ENCODE assay signal across 9 cellular contexts in the genomic region with DNA sequence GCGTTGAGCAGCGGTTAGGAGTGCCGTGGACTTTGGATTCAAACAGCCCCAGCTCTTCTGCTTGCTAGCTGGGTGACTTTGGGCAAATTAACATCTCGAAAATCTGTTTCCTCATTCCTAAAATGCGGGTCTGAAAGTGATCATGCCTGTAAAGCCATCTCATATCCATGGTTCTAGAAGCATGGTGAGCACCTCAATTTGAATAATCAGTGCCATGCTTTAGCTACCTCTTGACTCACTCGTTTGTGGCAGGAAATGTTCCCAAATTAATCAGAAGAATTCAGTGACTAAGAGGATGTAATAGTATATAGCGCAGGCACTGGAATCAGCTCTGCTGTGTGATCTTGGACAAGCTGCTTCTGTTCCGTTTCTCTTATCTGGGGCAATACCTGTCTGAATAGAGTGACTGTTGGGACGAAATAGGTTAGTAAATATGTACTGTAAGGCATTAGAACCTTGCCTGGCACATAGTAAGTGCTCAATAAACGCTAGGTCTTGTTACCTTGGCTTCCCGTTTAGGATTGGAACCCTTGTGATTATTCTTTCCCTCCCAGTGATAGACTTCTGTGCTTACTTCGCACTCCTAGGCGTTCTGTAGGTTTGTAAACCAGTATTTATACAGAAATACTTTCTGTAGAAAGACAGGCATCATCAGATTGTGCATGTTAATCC. TPM values are rescaled to one million over a fixed set of nuclear protein-coding genes. Genes with fewer than 3 reads are reported as not detected.
DNase-seq lines count a peak whose midpoint lies in the region; ATAC-seq and TF ChIP-seq lines count a peak whose summit lies in the region.
"Had no signal": no experiment of that assay in that cellular context is flagged by ENCODE, and none has a peak within 500 bp of the region (broad histone marks: within the 10 kb centered on the region; RNA-seq: fewer than 3 reads in every experiment).

No MANE protein-coding gene starts in this region.

- H3K36me3 ChIP-seq in BJ (ENCODE audit: control insufficient read depth, insufficient read depth, low read length) (no peaks in the 10 kb centered on the region), adipocyte (ENCODE audit: control insufficient read depth, insufficient read depth, low read length, severe bottlenecking) (no peaks in the 10 kb centered on the region)

- no peaks in the 10 kb centered on the region for H3K9me3 Mint-ChIP-seq in stimulated activated memory B cell treated with anti-CD40 and anti-IgM and Interleukin-4, amounts not matched to agents 10 μg/mL and 1 μg/mL and 100 μg/mL, for 72 hours

- H3K27me3 ChIP-seq in BJ (ENCODE audit: control insufficient read depth, insufficient read depth, low read length) (no peaks in the 10 kb centered on the region), adipocyte (replicated peaks; ENCODE audit: control insufficient read depth, insufficient read depth, low read length) (no peaks in the 10 kb centered on the region)

- peak; percentile 49 for DNase-seq in BJ (ENCODE audit: low read depth)
- peak; percentile 91 for DNase-seq in HT1080 (ENCODE audit: low read depth)
- DNase-seq in adipocyte (ENCODE audit: low read depth): peak; percentile 78
- no peak for DNase-seq in NCI-H524 treated with DMSO at 0.1 percent for 48 hours (lab: John Stamatoyannopoulos, UW)
- no peak for DNase-seq in HEK293T (ENCODE audit: extremely low spot score)

- H3K9ac ChIP-seq in adipocyte (ENCODE audit: low read length): peak overlapping the region; percentile 85

- ATAC-seq in stimulated activated memory B cell treated with anti-CD40 and anti-IgM and Interleukin-4, amounts not matched to agents 10 μg/mL and 1 μg/mL and 100 μg/mL, for 72 hours: peak; percentile 2
- no peak for ATAC-seq in GM21619 (IDR thresholded peaks at IDR 0.05; ENCODE audit: unreplicated experiment)

- H3K4me1 ChIP-seq in adipocyte (ENCODE audit: control insufficient read depth, insufficient read depth, low read length): peaks cover 16% of the 10 kb centered on the region

- H3K4me1 Mint-ChIP-seq in stimulated activated memory B cell treated with anti-CD40 and anti-IgM and Interleukin-4, amounts not matched to agents 10 μg/mL and 1 μg/mL and 100 μg/mL, for 72 hours: peaks cover 24% of the 10 kb centered on the region

- H3K36me3 Mint-ChIP-seq in stimulated activated memory B cell treated with anti-CD40 and anti-IgM and Interleukin-4, amounts not matched to agents 10 μg/mL and 1 μg/mL and 100 μg/mL, for 72 hours: no peaks in the 10 kb centered on the region

- peak overlapping the region; percentile 79 for H3K27ac Mint-ChIP-seq in stimulated activated memory B cell treated with anti-CD40 and anti-IgM and Interleukin-4, amounts not matched to agents 10 μg/mL and 1 μg/mL and 100 μg/mL, for 72 hours

- H3K9me3 ChIP-seq in adipocyte (ENCODE audit: control insufficient read depth, low read length) (no peaks in the 10 kb centered on the region), iPS-18c (ENCODE audit: control insufficient read depth, insufficient read depth, low read length) (no peaks in the 10 kb centered on the region)

- no peak for TF ChIP-seq CTCF in BJ (IDR thresholded peaks at IDR 0.05; ENCODE audit: insufficient read depth, low read depth, low read length)

- no peaks in the 10 kb centered on the region for H3K27me3 Mint-ChIP-seq in stimulated activated memory B cell treated with anti-CD40 and anti-IgM and Interleukin-4, amounts not matched to agents 10 μg/mL and 1 μg/mL and 100 μg/mL, for 72 hours

- H3K4me3 ChIP-seq in BJ (ENCODE audit: low read depth, low read length) (peak overlapping the region; percentile 46), adipocyte (ENCODE audit: low read length) (peak overlapping the region; percentile 90), iPS-18c (ENCODE audit: insufficient read depth, low read depth, low read length) (peak overlapping the region; percentile 69)

- POLR2A ChIA-PET in BJ (lab: Charles Lee): interaction anchor here (0.6 kb wide), 1 partner anchor 50 kb away, joined by 5 read pairs; no protein-coding TSS in a partner anchor
- POLR2A ChIA-PET in HEK293T (lab: Yijun Ruan, JAX): interaction anchor here (1.5 kb wide), 1 partner anchor 32 kb away, joined by 3 read pairs; a partner anchor contains a TSS

- H3K4me3 Mint-ChIP-seq in stimulated activated memory B cell treated with anti-CD40 and anti-IgM and Interleukin-4, amounts not matched to agents 10 μg/mL and 1 μg/mL and 100 μg/mL, for 72 hours: peak overlapping the region; percentile 90

- CTCF ChIA-PET in BJ (lab: Yijun Ruan, JAX): interaction anchor here (0.5 to 2.6 kb wide), 5 partner anchors 11 to 499 kb away, joined by 3 to 35 read pairs (median 3); no protein-coding TSS in a partner anchor
- CTCF ChIA-PET in HEK293T (lab: Yijun Ruan, JAX): no interaction called here

TF ChIP-seq in HEK293T, 16 proteins besides CTCF, POLR2A, EP300 and RAD21:
- TF ChIP-seq ELF4 (IDR thresholded peaks at IDR 0.05): no peak
- no peak for TF ChIP-seq LEF1 (IDR thresholded peaks at IDR 0.05; ENCODE audit: borderline replicate concordance)
- TF ChIP-seq SP1 (IDR thresholded peaks at IDR 0.05): no peak
- no peak for TF ChIP-seq HDGF (IDR thresholded peaks at IDR 0.05; ENCODE audit: borderline replicate concordance)
- no peak for TF ChIP-seq ZNF384 (IDR thresholded peaks at IDR 0.05)
- no peak for TF ChIP-seq L3MBTL2 (conservative IDR thresholded peaks at IDR 0.05)
- TF ChIP-seq FOXK2 (IDR thresholded peaks at IDR 0.05): no peak
- TF ChIP-seq SUZ12 (IDR thresholded peaks at IDR 0.05): no peak
- TF ChIP-seq ARNT (IDR thresholded peaks at IDR 0.05): no peak
- TF ChIP-seq FOXA1 (IDR thresholded peaks at IDR 0.05): no peak
- no peak for TF ChIP-seq FOXM1 (IDR thresholded peaks at IDR 0.05; ENCODE audit: borderline replicate concordance)
- no peak for TF ChIP-seq CTBP1 (IDR thresholded peaks at IDR 0.05; ENCODE audit: borderline replicate concordance)
- no peak for TF ChIP-seq TARDBP (IDR thresholded peaks at IDR 0.05)
- TF ChIP-seq NFRKB (IDR thresholded peaks at IDR 0.05): no peak
- TF ChIP-seq, protein P1, sequence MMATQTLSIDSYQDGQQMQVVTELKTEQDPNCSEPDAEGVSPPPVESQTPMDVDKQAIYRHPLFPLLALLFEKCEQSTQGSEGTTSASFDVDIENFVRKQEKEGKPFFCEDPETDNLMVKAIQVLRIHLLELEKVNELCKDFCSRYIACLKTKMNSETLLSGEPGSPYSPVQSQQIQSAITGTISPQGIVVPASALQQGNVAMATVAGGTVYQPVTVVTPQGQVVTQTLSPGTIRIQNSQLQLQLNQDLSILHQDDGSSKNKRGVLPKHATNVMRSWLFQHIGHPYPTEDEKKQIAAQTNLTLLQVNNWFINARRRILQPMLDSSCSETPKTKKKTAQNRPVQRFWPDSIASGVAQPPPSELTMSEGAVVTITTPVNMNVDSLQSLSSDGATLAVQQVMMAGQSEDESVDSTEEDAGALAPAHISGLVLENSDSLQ (IDR thresholded peaks at IDR 0.05): no peak
- TF ChIP-seq BHLHE40 (IDR thresholded peaks at IDR 0.05; ENCODE audit: borderline replicate concordance): no peak

RNA-seq across cellular contexts. Expression of a gene that starts 0.8 kb away (rescaled TPM):
- 54.7 and 57.6 TPM in 2 replicates for polyA plus RNA-seq in BJ (2011; rRNA removed)
- polyA minus RNA-seq in BJ (2011; rRNA and poly(A)+ RNA removed): 28.0 and 30.1 TPM in 2 replicates
- 30.7 and 51.2 TPM in 2 replicates for total RNA-seq in HT1080 (2014; rRNA removed; shearing (Covaris generic))
- polyA plus RNA-seq in HT1080 (2015; cell fraction: cytosol; rRNA removed): 53.7 and 54.5 TPM in 2 replicates
- 19.0 and 20.6 TPM in 2 replicates for polyA plus RNA-seq in HT1080 (2015; cell fraction: nucleus; rRNA removed)

RNA-seq across cellular contexts. Expression of a gene that starts 32.4 kb away (rescaled TPM):
- polyA plus RNA-seq in BJ (2011; rRNA removed): 288 and 433 TPM in 2 replicates
- polyA minus RNA-seq in BJ (2011; rRNA and poly(A)+ RNA removed): 150 and 244 TPM in 2 replicates
- total RNA-seq in HT1080 (2014; rRNA removed; shearing (Covaris generic)): 114 and 197 TPM in 2 replicates
- 189 and 203 TPM in 2 replicates for polyA plus RNA-seq in HT1080 (2015; cell fraction: cytosol; rRNA removed)
- 140 and 160 TPM in 2 replicates for polyA plus RNA-seq in HT1080 (2015; cell fraction: nucleus; rRNA removed)

RNA-seq across cellular contexts. Expression of a gene that starts 53.0 kb away (rescaled TPM):
- not detected in 2 replicates for polyA plus RNA-seq in BJ (2011; rRNA removed)
- polyA minus RNA-seq in BJ (2011; rRNA and poly(A)+ RNA removed): not detected in 2 replicates
- total RNA-seq in HT1080 (2014; rRNA removed; shearing (Covaris generic)): 0.06 TPM in 1 of 2 replicates, not detected in the other
- polyA plus RNA-seq in HT1080 (2015; cell fraction: cytosol; rRNA removed): not detected in 2 replicates
- polyA plus RNA-seq in HT1080 (2015; cell fraction: nucleus; rRNA removed): not detected in 2 replicates
- total RNA-seq: NCI-H460 had no signal

RNA-seq across cellular contexts. Expression of a gene that starts 53.1 kb away (rescaled TPM):
- 2.5 and 4.7 TPM in 2 replicates for polyA plus RNA-seq in BJ (2011; rRNA removed)
- 2.5 and 3.7 TPM in 2 replicates for polyA minus RNA-seq in BJ (2011; rRNA and poly(A)+ RNA removed)
- 0.26 and 1.5 TPM in 2 replicates for total RNA-seq in HT1080 (2014; rRNA removed; shearing (Covaris generic))
- 0.73 and 0.84 TPM in 2 replicates for polyA plus RNA-seq in HT1080 (2015; cell fraction: cytosol; rRNA removed)
- polyA plus RNA-seq in HT1080 (2015; cell fraction: nucleus; rRNA removed): 0.73 and 2.2 TPM in 2 replicates

Comparison
In these comparisons a context has a peak if more than half of its experiments do, and no peak if none do; other contexts are left out.
1. DNase-seq: peak in BJ (single experiment), HT1080 (single experiment) and adipocyte (single experiment); none in NCI-H524 treated with DMSO at 0.1 percent for 48 hours (single experiment) and HEK293T (single experiment).
2. Peak in every context shown above with its lines, with median percentiles within 50 percentile points of each other: H3K4me3 ChIP-seq.